In genomic region chr15:25067725-25068309, GRCh38 we compare ENCODE assay signal across 24 cellular contexts.
DNase-seq lines count a peak whose midpoint lies in the region; ATAC-seq, FAIRE-seq and TF ChIP-seq lines count a peak whose summit lies in the region.
"Had no signal": no experiment of that assay in that cellular context is flagged by ENCODE, and none has a peak within 500 bp of the region (broad histone marks: within the 10 kb centered on the region; RNA-seq: fewer than 3 reads in every experiment).

No MANE protein-coding gene starts in this region.

- peak overlapping the region; percentile 25 for H3K4me3 ChIP-seq in CD8-positive, alpha-beta memory T cell (ENCODE audit: low read length)
- no peak overlapping the region for H3K4me3 ChIP-seq in HepG2 (replicated peaks in 1 of 3; ENCODE audit: insufficient read depth in 1 of 3, low read depth in 2 of 3, low read length in 3 of 3)
- no peak overlapping the region for H3K4me3 ChIP-seq in upper lobe of right lung
- no peak overlapping the region for H3K4me3 ChIP-seq in Caco-2 (ENCODE audit: low read depth, low read length)
- H3K4me3 ChIP-seq: A549, MG63 had no signal

- DNase-seq in CD8-positive, alpha-beta memory T cell, result no peak
- DNase-seq in chondrocyte (ENCODE audit: low spot score) (peak; percentile 65), HepG2 (ENCODE audit: low spot score) (no peak), upper lobe of right lung (peak; percentile 25), CD1c-positive myeloid dendritic cell (ENCODE audit: extremely low spot score) (no peak), Caco-2 (no peak), NCI-H1105 treated with DMSO at 0.1 percent for 48 hours (lab: John Stamatoyannopoulos, UW) (no peak)
- DNase-seq: C1 segment of cervical spinal cord, EL, IMR-90, Kasumi-1, MG63, NCI-H1048, NCI-H1436 treated with DMSO at 0.1 percent for 48 hours, NCI-H2029, NCI-H345, NCI-H524 treated with DMSO at 0.1 percent for 48 hours, PC-3, RPMI8226 had no signal

- no peak for ATAC-seq in HepG2
- no peak for ATAC-seq in upper lobe of right lung
- ATAC-seq: A549, PC-3 had no signal

- no peak for TF ChIP-seq POLR2A in HepG2 (IDR thresholded peaks at IDR 0.05; ENCODE audit: insufficient read depth in 1 of 2, low read depth in 2 of 2, low read length in 2 of 2)

- peaks cover 100% of the 10 kb centered on the region for H3K9me3 ChIP-seq in CD8-positive, alpha-beta memory T cell (ENCODE audit: low read length)
- H3K9me3 ChIP-seq in HepG2 (ENCODE audit: low read length) (peaks cover 100% of the 10 kb centered on the region), upper lobe of right lung (peaks cover 100% of the 10 kb centered on the region), Caco-2 (peaks cover 96% of the 10 kb centered on the region)
- H3K9me3 ChIP-seq: MG63 had no signal

- CTCF ChIA-PET in CD8-positive, alpha-beta memory T cell (lab: Charles Lee), result no interaction called here
- CTCF ChIA-PET in HepG2 (lab: Yijun Ruan, JAX; ENCODE audit: low intra/inter-chr PET ratio, low total read pairs), result no interaction called here
- CTCF ChIA-PET in Caco-2 (lab: Charles Lee), result no interaction called here

- H3K27ac Mint-ChIP-seq in CD8-positive, alpha-beta memory T cell, result no peak overlapping the region
- no peak overlapping the region for H3K27ac Mint-ChIP-seq in chondrocyte (ENCODE audit: unreplicated experiment)
- no peak overlapping the region for H3K27ac Mint-ChIP-seq in Caco-2 (ENCODE audit: unreplicated experiment)

- H3K36me3 ChIP-seq in CD8-positive, alpha-beta memory T cell (ENCODE audit: insufficient read depth, low read length), result peaks cover 98% of the 10 kb centered on the region
- peaks cover 40 to 98% of the 10 kb centered on the region in 2 experiments for H3K36me3 ChIP-seq in HepG2 (replicated peaks in 1 of 2; ENCODE audit: control insufficient read depth in 1 of 2, insufficient read depth in 2 of 2, low read length in 2 of 2)
- peaks cover 40% of the 10 kb centered on the region for H3K36me3 ChIP-seq in upper lobe of right lung
- H3K36me3 ChIP-seq in Caco-2 (ENCODE audit: control insufficient read depth, insufficient read depth, low read length), result peaks cover 38% of the 10 kb centered on the region
- H3K36me3 ChIP-seq: MG63 had no signal

- H3K27me3 ChIP-seq in CD8-positive, alpha-beta memory T cell (ENCODE audit: insufficient read depth, low read length, poor library complexity, severe bottlenecking), result no peaks in the 10 kb centered on the region
- H3K27me3 ChIP-seq in HepG2 (ENCODE audit: control insufficient read depth in 1 of 2, insufficient read depth in 2 of 2, low read length in 2 of 2), result no peaks in the 10 kb centered on the region
- H3K27me3 ChIP-seq in upper lobe of right lung, result no peaks in the 10 kb centered on the region
- H3K27me3 ChIP-seq in Caco-2 (replicated peaks; ENCODE audit: control insufficient read depth, insufficient read depth, low read length), result no peaks in the 10 kb centered on the region
- H3K27me3 ChIP-seq: MG63 had no signal

- POLR2A ChIA-PET in CD8-positive, alpha-beta memory T cell (lab: Charles Lee), result no interaction called here
- POLR2A ChIA-PET in HepG2 (lab: Yijun Ruan, JAX), result no interaction called here
- POLR2A ChIA-PET in Caco-2 (lab: Charles Lee), result no interaction called here

- H3K27me3 Mint-ChIP-seq in CD8-positive, alpha-beta memory T cell, result no peaks in the 10 kb centered on the region
- H3K27me3 Mint-ChIP-seq in chondrocyte (ENCODE audit: low read depth), result no peaks in the 10 kb centered on the region
- no peaks in the 10 kb centered on the region for H3K27me3 Mint-ChIP-seq in Caco-2 (ENCODE audit: insufficient read depth, unreplicated experiment)

- no TSS peak for BruUV-seq in HepG2 (replicated peaks; lab: Mats Ljungman, UMichigan)
- BruUV-seq in Caco-2 (replicated peaks; lab: Mats Ljungman, UMichigan), result no TSS peak

- no peak overlapping the region for H3K9ac ChIP-seq in HepG2 (ENCODE audit: insufficient read depth, low read depth, low read length)

- H3K4me1 ChIP-seq in CD8-positive, alpha-beta memory T cell (ENCODE audit: insufficient read depth, low read length), result no peaks in the 10 kb centered on the region
- H3K4me1 ChIP-seq in HepG2 (ENCODE audit: insufficient read depth, low read length) (no peaks in the 10 kb centered on the region), upper lobe of right lung (no peaks in the 10 kb centered on the region), Caco-2 (no peaks in the 10 kb centered on the region)
- H3K4me1 ChIP-seq: A549 had no signal

- TF ChIP-seq EP300 in HepG2 (IDR thresholded peaks at IDR 0.05; ENCODE audit: low read depth in 2 of 2, low read length in 2 of 2), result no peak
- TF ChIP-seq EP300 in HepG2 (CRISPR knock-in tag; IDR thresholded peaks at IDR 0.05; ENCODE audit: borderline replicate concordance), result no peak

- no peaks in the 10 kb centered on the region; the same call in 1 of the 2 replicates for H4K20me1 ChIP-seq in HepG2 (ENCODE audit: insufficient read depth, low read length)

- no peak overlapping the region for H3K27ac ChIP-seq in CD8-positive, alpha-beta memory T cell (ENCODE audit: low read depth, low read length)
- no peak overlapping the region for H3K27ac ChIP-seq in HepG2 (ENCODE audit: extremely low read length, insufficient read depth, low read length)
- no peak overlapping the region for H3K27ac ChIP-seq in upper lobe of right lung
- H3K27ac ChIP-seq: A549, HL-60 had no signal

- H2AFZ ChIP-seq in HepG2 (ENCODE audit: low read length), result no peak overlapping the region

- H3K79me2 ChIP-seq in HepG2 (ENCODE audit: insufficient read depth, low read length), result no peaks in the 10 kb centered on the region

- no peak for TF ChIP-seq CTCF in chondrocyte (IDR thresholded peaks at IDR 0.05)
- TF ChIP-seq CTCF in HepG2 (CRISPR knock-in tag; IDR thresholded peaks at IDR 0.05), result no peak
- TF ChIP-seq CTCF in upper lobe of right lung (IDR thresholded peaks at IDR 0.05), result no peak
- no peak for TF ChIP-seq CTCF in Caco-2 (IDR thresholded peaks at IDR 0.05; ENCODE audit: insufficient read depth in 1 of 2, low read depth in 1 of 2, low read length in 1 of 2, severe bottlenecking in 1 of 2, unreplicated experiment in 1 of 2)

- no peaks in the 10 kb centered on the region for H3K4me1 Mint-ChIP-seq in CD8-positive, alpha-beta memory T cell
- no peaks in the 10 kb centered on the region for H3K4me1 Mint-ChIP-seq in chondrocyte (ENCODE audit: low read depth)
- H3K4me1 Mint-ChIP-seq in Caco-2 (ENCODE audit: low read depth, unreplicated experiment), result no peaks in the 10 kb centered on the region

- in situ Hi-C loops in HepG2 (cut with HindIII; ENCODE audit: extremely low pct_ligation_motif_present, low pct_unique_long_range_greater_than_20kb), result no loop called here

- peaks cover 75 to 100% (median 100%) of the 10 kb centered on the region in 3 donors for H3K36me3 Mint-ChIP-seq in CD8-positive, alpha-beta memory T cell
- peaks cover 100% of the 10 kb centered on the region for H3K36me3 Mint-ChIP-seq in chondrocyte (ENCODE audit: low read depth)
- H3K36me3 Mint-ChIP-seq in Caco-2 (ENCODE audit: insufficient read depth, unreplicated experiment), result peaks cover 100% of the 10 kb centered on the region

- TF ChIP-seq RAD21 in HepG2 (CRISPR knock-in tag; IDR thresholded peaks at IDR 0.05), result no peak

- H3K4me3 Mint-ChIP-seq in CD8-positive, alpha-beta memory T cell, result no peak overlapping the region
- H3K4me3 Mint-ChIP-seq in chondrocyte (ENCODE audit: unreplicated experiment) (no peak overlapping the region), Caco-2 (ENCODE audit: unreplicated experiment) (no peak overlapping the region)

- WGBS in HepG2 (ENCODE audit: low lambda C conversion rate), result 66% methylated on average over 7 of the region's 12 CpGs

- no peak for FAIRE-seq in HepG2 (lab: Jason Lieb, UNC)
- FAIRE-seq: A549, GM12891, GM18507, H54 had no signal

- no peak overlapping the region for H3K4me2 ChIP-seq in HepG2 (ENCODE audit: low read depth, low read length)
- H3K4me2 ChIP-seq: A549 had no signal

- H3K9me3 Mint-ChIP-seq in CD8-positive, alpha-beta memory T cell, result peaks cover 33 to 100% (median 100%) of the 10 kb centered on the region in 5 donors
- peaks cover 98% of the 10 kb centered on the region for H3K9me3 Mint-ChIP-seq in chondrocyte (ENCODE audit: low read depth)
- peaks cover 87% of the 10 kb centered on the region for H3K9me3 Mint-ChIP-seq in Caco-2 (ENCODE audit: unreplicated experiment)

- intact Hi-C loops in HepG2 (cut with micrococcal nuclease; ENCODE audit: unreplicated experiment) (no loop called here), upper lobe of right lung (cut with DNase I) (no loop called here), Caco-2 (cut with micrococcal nuclease; ENCODE audit: unreplicated experiment) (no loop called here)

TF ChIP-seq in HepG2, 621 proteins besides CTCF, POLR2A, EP300 and RAD21:
- TF ChIP-seq ZNF274 (CRISPR knock-in tag; IDR thresholded peaks at IDR 0.05) (peak; percentile 100), BATF2 (CRISPR knock-in tag; IDR thresholded peaks at IDR 0.05) (no peak), ZBTB43 (CRISPR knock-in tag; conservative IDR thresholded peaks at IDR 0.05) (no peak), MXI1 (IDR thresholded peaks at IDR 0.05; ENCODE audit: borderline replicate concordance, low read depth, low read length) (no peak)

Comparison
In these comparisons a context has a peak if more than half of its experiments do, and no peak if none do; other contexts are left out.
1. DNase-seq: peak in chondrocyte (single experiment) and upper lobe of right lung (single experiment); none in CD8-positive, alpha-beta memory T cell (0 of 5), HepG2 (single experiment), CD1c-positive myeloid dendritic cell (single experiment), Caco-2 (0 of 2) and NCI-H1105 treated with DMSO at 0.1 percent for 48 hours (single experiment).